Comparison of ENCODE assay signal across 2 cellular contexts in the genomic region with DNA sequence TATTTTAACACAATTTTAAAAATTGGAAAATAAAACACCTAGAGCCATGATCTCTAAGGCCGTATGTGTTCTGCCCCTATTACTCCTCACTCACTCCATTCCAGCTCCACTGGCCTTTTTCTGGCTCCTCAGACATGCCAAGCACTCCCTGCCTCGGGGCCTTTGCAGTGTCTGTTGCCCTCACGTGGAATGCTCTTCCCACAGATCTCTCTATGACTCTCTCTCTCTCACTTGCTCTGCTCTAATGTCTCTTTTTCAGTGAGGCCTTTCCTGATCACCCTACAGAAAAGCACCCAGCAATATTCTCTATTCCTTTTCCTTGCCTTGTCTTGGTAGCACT. TPM values are rescaled to one million over a fixed set of nuclear protein-coding genes. Genes with fewer than 3 reads are reported as not detected.
"Had no signal": no experiment of that assay in that cellular context is flagged by ENCODE, and none has a peak within 500 bp of the region (broad histone marks: within the 10 kb centered on the region; RNA-seq: fewer than 3 reads in every experiment).

No MANE protein-coding gene starts in this region.

RNA-seq across cellular contexts. Expression of gene GAB4, which starts 6.0 kb away (rescaled TPM):
- total RNA-seq: M059J had no signal
- polyA plus RNA-seq: IgD-negative memory B cell had no signal
